8 cellular contexts compared by ENCODE assay signal in the genomic region with DNA sequence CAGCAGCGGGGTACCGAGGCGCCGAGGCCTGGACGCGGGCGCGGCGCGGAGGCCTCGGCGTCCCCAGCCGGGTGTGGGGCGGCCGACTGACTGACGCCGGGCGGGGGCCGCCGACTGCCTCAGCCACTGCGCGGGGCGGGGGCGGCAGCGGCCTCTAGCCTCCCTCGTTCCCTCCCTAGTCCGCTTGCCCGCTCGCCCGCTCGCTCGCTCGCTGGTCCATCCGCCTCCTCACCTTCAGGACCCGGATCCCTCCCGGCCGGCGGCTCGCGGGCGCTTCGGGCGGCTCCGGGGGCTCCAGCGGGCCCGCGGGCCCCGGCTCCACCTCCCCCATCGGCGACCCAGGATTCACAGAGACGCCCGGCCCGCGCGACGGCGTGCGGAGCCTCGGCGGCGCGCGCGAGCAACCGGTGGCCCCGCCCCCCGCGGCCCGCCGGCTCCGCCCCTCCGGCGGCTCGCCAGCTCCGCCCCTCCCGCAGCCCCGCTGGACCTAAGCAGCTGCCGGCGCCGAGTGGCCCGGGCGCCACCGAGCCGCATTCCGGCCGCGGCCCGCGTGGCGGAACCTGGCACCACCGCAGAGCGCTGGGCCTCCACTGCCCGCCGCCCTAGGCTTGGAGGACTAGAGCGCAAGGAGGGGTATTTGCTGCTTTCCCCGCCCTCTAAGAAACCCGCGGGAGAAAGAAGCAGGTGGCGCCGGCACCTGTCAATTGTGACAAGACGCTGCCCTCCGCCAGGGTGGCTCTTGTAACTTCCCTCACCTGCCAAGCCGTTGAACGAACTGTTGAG. TPM values are rescaled to one million over a fixed set of nuclear protein-coding genes. Genes with fewer than 3 reads are reported as not detected.
A peak's percentile ranks its signal among the peaks of the same experiment; 100 is the strongest.
DNase-seq lines count a peak whose midpoint lies in the region; ATAC-seq, FAIRE-seq and TF ChIP-seq lines count a peak whose summit lies in the region.

No MANE protein-coding gene starts in this region.

- DNase-seq in DMS53 treated with DMSO at 0.1 percent for 48 hours (lab: John Stamatoyannopoulos, UW; ENCODE audit: unreplicated experiment) (peak; percentile 73), SHP77 (lab: John Stamatoyannopoulos, UW) (peak; percentile 59 to 77), activated gamma-delta T cell treated with Interleukin-2 at 50 U/mL for 16 hours (peak; percentile 70), frontal cortex (ENCODE audit: low spot score in 2 of 2) (peak; percentile 92 to 94), superior temporal gyrus (ENCODE audit: extremely low spot score) (peak; percentile 78)

- FAIRE-seq in frontal cortex (lab: Jason Lieb, UNC): no peak

- WGBS in HUES64: under 1% methylated on average over 104 of the region's 104 CpGs

- peaks cover 19% of the 10 kb centered on the region for H3K27me3 ChIP-seq in HUES64 (ENCODE audit: insufficient read depth, low read length)
- peaks cover 55% of the 10 kb centered on the region for H3K27me3 ChIP-seq in neutrophil

- H3K9me3 ChIP-seq in HUES64 (ENCODE audit: insufficient read depth, low read depth, low read length) (no peaks in the 10 kb centered on the region), neutrophil (no peaks in the 10 kb centered on the region)

- peak overlapping the region; percentile 72 for H3K4me3 ChIP-seq in HUES64 (ENCODE audit: low read length)
- peak overlapping the region; percentile 63 to 73 for H3K4me3 ChIP-seq in neutrophil (ENCODE audit: low read depth in 1 of 2, low read length in 1 of 2)

- peak; percentile 75 for ATAC-seq in GM21390 (IDR thresholded peaks at IDR 0.05; ENCODE audit: unreplicated experiment)

- peaks cover 17% of the 10 kb centered on the region for H3K4me1 ChIP-seq in HUES64 (ENCODE audit: insufficient read depth, low read length)
- H3K4me1 ChIP-seq in neutrophil (ENCODE audit: control insufficient read depth in 1 of 2, insufficient read depth in 1 of 2, low read depth in 1 of 2, low read length in 1 of 2): peaks cover 12 to 23% of the 10 kb centered on the region in 2 experiments

- H3K27ac ChIP-seq in HUES64 (ENCODE audit: low read depth, low read length) (peak overlapping the region; percentile 74; the same call in 1 of the 2 replicates), neutrophil (peak overlapping the region; percentile 38)

- H3K9ac ChIP-seq in HUES64 (ENCODE audit: low read depth, low read length): peak overlapping the region; percentile 81

- no peak for TF ChIP-seq CTCF in neutrophil (IDR thresholded peaks at IDR 0.05)

- H3K36me3 ChIP-seq in HUES64 (ENCODE audit: insufficient read depth, low read length) (no peaks in the 10 kb centered on the region; the same call in 1 of the 2 replicates), neutrophil (no peaks in the 10 kb centered on the region)

RNA-seq across cellular contexts. Expression of a gene that starts 0.8 kb away (rescaled TPM):
- 6.6 TPM for polyA plus RNA-seq in HUES64 (2013, experiment 1 of 2)
- 5.3 TPM for polyA plus RNA-seq in HUES64 (2013, experiment 2 of 2)
- 26.9 TPM for total RNA-seq in frontal cortex

Comparison
In these comparisons a context has a peak if more than half of its experiments do, and no peak if none do; other contexts are left out.
1. Peak in every context shown above with its lines: DNase-seq, ATAC-seq, H3K4me3 ChIP-seq and H3K27ac ChIP-seq.